13 cellular contexts compared by ENCODE assay signal in the genomic region with DNA sequence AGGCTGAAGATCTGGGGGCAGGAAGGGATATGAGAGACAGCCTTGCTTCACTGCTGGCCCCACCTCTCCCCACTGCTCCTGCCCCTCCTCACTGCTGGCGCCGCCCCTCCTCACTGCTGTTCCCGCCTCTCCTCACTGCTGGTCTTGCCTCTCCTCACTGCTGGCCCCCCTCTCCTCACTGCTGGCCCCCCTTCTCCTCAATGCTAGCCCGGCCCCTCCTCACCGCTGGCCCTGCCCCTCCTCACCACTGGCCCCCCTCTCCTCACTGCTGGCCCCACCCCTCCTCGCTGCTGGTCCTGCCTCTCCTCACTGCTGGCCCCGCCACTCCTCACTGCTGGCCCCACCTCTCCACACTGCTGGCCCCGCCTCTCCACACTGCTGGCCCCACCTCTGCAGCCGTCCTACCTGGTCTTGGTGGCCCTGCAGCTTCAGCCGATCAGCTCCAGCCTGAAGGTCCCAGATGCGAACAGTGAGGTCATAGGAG. TPM values are rescaled to one million over a fixed set of nuclear protein-coding genes. Genes with fewer than 3 reads are reported as not detected.
DNase-seq lines count a peak whose midpoint lies in the region; ATAC-seq, FAIRE-seq and TF ChIP-seq lines count a peak whose summit lies in the region.
"Had no signal": no experiment of that assay in that cellular context is flagged by ENCODE, and none has a peak within 500 bp of the region (broad histone marks: within the 10 kb centered on the region; RNA-seq: fewer than 3 reads in every experiment).

No MANE protein-coding gene starts in this region.

- peak overlapping the region in 1 of 2 donors; percentile 75 for H3K27ac Mint-ChIP-seq in stimulated activated naive CD8-positive, alpha-beta T cell treated with anti-CD3 and anti-CD28 coated beads, Interleukin-15, amount 100 ng/mL, for 72 hours
- H3K27ac Mint-ChIP-seq: CD4-positive, CD25-positive, alpha-beta regulatory T cell had no signal

- no peak overlapping the region for H3K14ac ChIP-seq in H1 (ENCODE audit: insufficient read length)

- H3K9me3 ChIP-seq in H1 (ENCODE audit: insufficient read depth in 2 of 2, low read depth in 1 of 2, low read length in 1 of 2) = no peaks in the 10 kb centered on the region

- no peak overlapping the region for H2AFZ ChIP-seq in H1 (ENCODE audit: low read length)

- no peak for FAIRE-seq in H1 (lab: Jason Lieb, UNC)

- no peak overlapping the region for H3K4ac ChIP-seq in H1 (replicated peaks; ENCODE audit: insufficient read length, low read depth, low read length)

- DNase-seq in Right ventricle myocardium inferior (ENCODE audit: missing footprints) (no peak), cardiac septum (ENCODE audit: low spot score) (no peak), OCI-M1 (lab: John Stamatoyannopoulos, UW) (peak; percentile 4), H1 (ENCODE audit: low read depth in 1 of 2, low spot score in 2 of 2) (no peak), AG20443 (ENCODE audit: low spot score) (no peak)
- no peak for DNase-seq in stimulated activated naive CD8-positive, alpha-beta T cell treated with anti-CD3 and anti-CD28 coated beads, Interleukin-15, amount 100 ng/mL, for 72 hours
- DNase-seq: CD4-positive, CD25-positive, alpha-beta regulatory T cell; stimulated activated CD4-positive, alpha-beta T cell treated with anti-CD3 and anti-CD28 coated beads, Interleukin-12 subunit alpha, Interleukin-12 subunit beta, amount 100 ng/mL, for 4 hours; stimulated activated CD8-positive, alpha-beta memory T cell treated with anti-CD3 and anti-CD28 coated beads, Interleukin-4, amount 100 ng/mL, for 48 hours; T-helper 9 cell had no signal

- no peak for TF ChIP-seq EP300 in H1 (IDR thresholded peaks at IDR 0.05; ENCODE audit: borderline replicate concordance in 1 of 2, low read depth in 2 of 2, low read length in 2 of 2)

- no peak overlapping the region for H3K9ac ChIP-seq in H1 (replicated peaks in 1 of 4; ENCODE audit: extremely low read depth in 1 of 4, low read depth in 3 of 4, low read length in 3 of 4)

- H2BK20ac ChIP-seq in H1 (ENCODE audit: low read length) = no peak overlapping the region

- ATAC-seq in Right ventricle myocardium inferior = peak; percentile 22
- peak; percentile 18 for ATAC-seq in stimulated activated naive CD8-positive, alpha-beta T cell treated with anti-CD3 and anti-CD28 coated beads, Interleukin-15, amount 100 ng/mL, for 72 hours
- no peak for ATAC-seq in HG02678 (IDR thresholded peaks at IDR 0.05; ENCODE audit: unreplicated experiment)
- no peak for ATAC-seq in GM18873 (IDR thresholded peaks at IDR 0.05; ENCODE audit: low FRiP score, unreplicated experiment)

- no peak overlapping the region for H3K27ac ChIP-seq in H1 (ENCODE audit: low read depth, low read length)
- H3K27ac ChIP-seq: cardiac muscle cell had no signal

- CTCF ChIA-PET in H1 (lab: Charles Lee; ENCODE audit: partially characterized antibody) = interaction anchor here (0.9 to 14.0 kb wide), 11 partner anchors 11 to 51 kb away, joined by 3 to 425 read pairs (median 22); no protein-coding TSS in a partner anchor

- no peak overlapping the region for H3K23ac ChIP-seq in H1 (ENCODE audit: insufficient read length)

- H3K4me1 Mint-ChIP-seq in stimulated activated naive CD8-positive, alpha-beta T cell treated with anti-CD3 and anti-CD28 coated beads, Interleukin-15, amount 100 ng/mL, for 72 hours = peaks cover 10% of the 10 kb centered on the region

- no peak for TF ChIP-seq CTCF in H1 (IDR thresholded peaks at IDR 0.05; ENCODE audit: control extremely low read depth in 1 of 3, insufficient read depth in 1 of 3, low read depth in 1 of 3, low read length in 3 of 3)

- H3K27me3 Mint-ChIP-seq in stimulated activated naive CD8-positive, alpha-beta T cell treated with anti-CD3 and anti-CD28 coated beads, Interleukin-15, amount 100 ng/mL, for 72 hours = no peaks in the 10 kb centered on the region
- H3K27me3 Mint-ChIP-seq: CD4-positive, CD25-positive, alpha-beta regulatory T cell had no signal

- H2BK5ac ChIP-seq in H1 (ENCODE audit: low read depth, low read length) = no peak overlapping the region

- H3K4me3 ChIP-seq in H1 (ENCODE audit: extremely low read depth in 1 of 4, insufficient read depth in 2 of 4, low read depth in 3 of 4, low read length in 4 of 4) = no peak overlapping the region
- H3K4me3 ChIP-seq: cardiac muscle cell had no signal

- POLR2A ChIA-PET in H1 (lab: Charles Lee; ENCODE audit: partially characterized antibody) = interaction anchor here (0.6 to 2.3 kb wide), 6 partner anchors 9 to 360 kb away, joined by 3 to 14 read pairs (median 3); no protein-coding TSS in a partner anchor

- no peak overlapping the region for H3K4me3 Mint-ChIP-seq in stimulated activated naive CD8-positive, alpha-beta T cell treated with anti-CD3 and anti-CD28 coated beads, Interleukin-15, amount 100 ng/mL, for 72 hours
- H3K4me3 Mint-ChIP-seq: CD4-positive, CD25-positive, alpha-beta regulatory T cell had no signal

- no peaks in the 10 kb centered on the region for H3K27me3 ChIP-seq in H1 (replicated peaks in 1 of 4; ENCODE audit: control insufficient read depth in 3 of 4, extremely low read depth in 1 of 4, insufficient read depth in 3 of 4, low read length in 3 of 4)
- H3K27me3 ChIP-seq: cardiac muscle cell had no signal

- peaks cover 0 to 3% (median 1%) of the 10 kb centered on the region in 4 experiments; a peak in 3 of 7 replicates for H3K4me1 ChIP-seq in H1 (replicated peaks in 1 of 4; ENCODE audit: control insufficient read depth in 3 of 4, insufficient read depth in 4 of 4, low read length in 3 of 4)

- H4K91ac ChIP-seq in H1 (replicated peaks; ENCODE audit: insufficient read length, low read length) = no peak overlapping the region

- H3K36me3 ChIP-seq in H1 (ENCODE audit: control insufficient read depth in 2 of 4, insufficient read depth in 4 of 4, low read length in 3 of 4) = no peaks in the 10 kb centered on the region
- H3K36me3 ChIP-seq: cardiac muscle cell had no signal

- no peaks in the 10 kb centered on the region for H3K79me2 ChIP-seq in H1 (ENCODE audit: control insufficient read depth in 1 of 2, insufficient read depth in 2 of 2, low read length in 2 of 2)

- H2AK5ac ChIP-seq in H1 (ENCODE audit: low read depth, low read length) = 0 out of 2 replicates have a peak overlapping the region, but pooled peaks have one; percentile 53

- H4K20me1 ChIP-seq in H1 (replicated peaks in 1 of 2; ENCODE audit: control insufficient read depth in 1 of 2, insufficient read depth in 2 of 2, low read length in 2 of 2) = peaks cover 0 to 3% of the 10 kb centered on the region in 2 experiments

- H2BK120ac ChIP-seq in H1 (replicated peaks; ENCODE audit: low read depth, low read length) = no peak overlapping the region

- no peak for TF ChIP-seq POLR2A in H1 (IDR thresholded peaks at IDR 0.05; ENCODE audit: control extremely low read depth in 1 of 2, low read depth in 2 of 2, low read length in 2 of 2)

- H3K4me2 ChIP-seq in H1 (ENCODE audit: insufficient read depth in 1 of 2, low read depth in 2 of 2, low read length in 2 of 2) = no peak overlapping the region

- no peak overlapping the region for H4K5ac ChIP-seq in H1 (ENCODE audit: insufficient read length, low read depth, low read length)

- H3K9me3 Mint-ChIP-seq in stimulated activated naive CD8-positive, alpha-beta T cell treated with anti-CD3 and anti-CD28 coated beads, Interleukin-15, amount 100 ng/mL, for 72 hours = no peaks in the 10 kb centered on the region

- no peaks in the 10 kb centered on the region for H3K79me1 ChIP-seq in H1 (ENCODE audit: low read depth, low read length)

- no peak overlapping the region for H3K18ac ChIP-seq in H1 (ENCODE audit: extremely low read depth, low read length)

- H3K56ac ChIP-seq in H1 (replicated peaks; ENCODE audit: insufficient read length, low read depth, low read length) = no peak overlapping the region

- H2BK12ac ChIP-seq in H1 (ENCODE audit: low read depth, low read length) = no peak overlapping the region

- H2BK15ac ChIP-seq in H1 (ENCODE audit: low read length) = 0 out of 2 replicates have a peak overlapping the region, but pooled peaks have one; percentile 83

- WGBS in H1 (ENCODE audit: extremely low coverage in 1 of 2, insufficient coverage in 1 of 2, insufficient read length in 1 of 2, insufficient replicate concordance in 2 of 2, low coverage in 1 of 2, low lambda C conversion rate in 2 of 2, missing lambda C conversion rate in 1 of 2), 2 experiments = 95% methylated on average over 4 of the region's 11 CpGs; no CpG with 5 or more reads in 1 of the 2 experiments

- TF ChIP-seq RAD21 in H1 (IDR thresholded peaks at IDR 0.05 in 1 of 2, conservative IDR thresholded peaks at IDR 0.05 in 1 of 2; ENCODE audit: low read depth in 2 of 2, low read length in 2 of 2) = no peak

- intact Hi-C loops in Right ventricle myocardium inferior (cut with DNase I) (no loop called here), cardiac septum (cut with DNase I) (no loop called here)

- H4K8ac ChIP-seq in H1 (ENCODE audit: extremely low read depth, insufficient read depth, low read length) = peak overlapping the region; percentile 25; the same call in 1 of the 2 replicates

- H3K23me2 ChIP-seq in H1 (ENCODE audit: low read depth, low read length) = peaks cover 2% of the 10 kb centered on the region; the same call in 1 of the 2 replicates

RNA-seq across cellular contexts. Expression of a gene that starts 9.5 kb away (rescaled TPM):
- 73.4 TPM for total RNA-seq in Right ventricle myocardium inferior
- 43.3 TPM for total RNA-seq in cardiac septum
- 78.3 and 84.4 TPM in 2 replicates for total RNA-seq in H1 (2021; fragmentation: NEBNext Ultra II Directional; extraction: Animal tissue kit (Norgen Biotek cat#: 25700))
- polyA plus RNA-seq in H1 (2011; rRNA removed) = 198 and 228 TPM in 2 replicates
- 154 TPM for polyA plus RNA-seq in H1 (2011; cell fraction: cytosol; rRNA removed)
- polyA plus RNA-seq in H1 (2011; cell fraction: nucleus; rRNA removed) = 131 TPM
- polyA plus RNA-seq in H1 (2012, experiment 1 of 2) = 57.3 to 96.0 TPM (median 90.9 TPM) in 4 replicates
- 222 TPM for polyA plus RNA-seq in H1 (2012, experiment 2 of 2)
- polyA plus RNA-seq in H1 (2013, experiment 1 of 2) = 161 TPM
- 151 TPM for polyA plus RNA-seq in H1 (2013, experiment 2 of 2)
- 12.3 and 15.6 TPM in 2 replicates for polyA minus RNA-seq in H1 (2011; rRNA and poly(A)+ RNA removed)
- polyA minus RNA-seq in H1 (2011; cell fraction: cytosol; rRNA and poly(A)+ RNA removed) = 31.5 TPM
- polyA minus RNA-seq in H1 (2011; cell fraction: nucleus; rRNA and poly(A)+ RNA removed) = 32.7 TPM

RNA-seq across cellular contexts. Expression of a gene that starts 11.1 kb away (rescaled TPM):
- total RNA-seq in Right ventricle myocardium inferior = 6.4 TPM
- total RNA-seq in cardiac septum = 6.3 TPM
- 9.6 and 10.1 TPM in 2 replicates for total RNA-seq in H1 (2021; fragmentation: NEBNext Ultra II Directional; extraction: Animal tissue kit (Norgen Biotek cat#: 25700))
- polyA plus RNA-seq in H1 (2011; rRNA removed) = 11.3 and 25.2 TPM in 2 replicates
- 7.2 TPM for polyA plus RNA-seq in H1 (2011; cell fraction: cytosol; rRNA removed)
- 15.2 TPM for polyA plus RNA-seq in H1 (2011; cell fraction: nucleus; rRNA removed)
- 3.4 to 8.6 TPM (median 7.8 TPM) in 4 replicates for polyA plus RNA-seq in H1 (2012, experiment 1 of 2)
- polyA plus RNA-seq in H1 (2012, experiment 2 of 2) = 6.1 TPM
- polyA plus RNA-seq in H1 (2013, experiment 1 of 2) = 16.7 TPM
- 14.5 TPM for polyA plus RNA-seq in H1 (2013, experiment 2 of 2)
- polyA minus RNA-seq in H1 (2011; rRNA and poly(A)+ RNA removed) = 3.4 and 4.5 TPM in 2 replicates
- 11.4 TPM for polyA minus RNA-seq in H1 (2011; cell fraction: cytosol; rRNA and poly(A)+ RNA removed)
- 22.5 TPM for polyA minus RNA-seq in H1 (2011; cell fraction: nucleus; rRNA and poly(A)+ RNA removed)

RNA-seq across cellular contexts. Expression of a gene that starts 44.7 kb away (rescaled TPM):
- total RNA-seq in Right ventricle myocardium inferior (16.0 TPM), cardiac septum (31.4 TPM)
- 17.4 and 18.6 TPM in 2 replicates for total RNA-seq in H1 (2021; fragmentation: NEBNext Ultra II Directional; extraction: Animal tissue kit (Norgen Biotek cat#: 25700))
- polyA plus RNA-seq in H1 (2011; rRNA removed) = 4.3 and 7.6 TPM in 2 replicates
- 2.7 TPM for polyA plus RNA-seq in H1 (2011; cell fraction: cytosol; rRNA removed)
- polyA plus RNA-seq in H1 (2011; cell fraction: nucleus; rRNA removed) = 8.4 TPM
- polyA plus RNA-seq in H1 (2012, experiment 1 of 2) = 8.3 to 13.8 TPM (median 12.3 TPM) in 4 replicates
- 11.8 TPM for polyA plus RNA-seq in H1 (2012, experiment 2 of 2)
- polyA plus RNA-seq in H1 (2013, experiment 1 of 2) = 9.4 TPM
- 9.5 TPM for polyA plus RNA-seq in H1 (2013, experiment 2 of 2)
- 2.0 and 3.2 TPM in 2 replicates for polyA minus RNA-seq in H1 (2011; rRNA and poly(A)+ RNA removed)
- 7.0 TPM for polyA minus RNA-seq in H1 (2011; cell fraction: cytosol; rRNA and poly(A)+ RNA removed)
- polyA minus RNA-seq in H1 (2011; cell fraction: nucleus; rRNA and poly(A)+ RNA removed) = 5.7 TPM
- total RNA-seq: CD4-positive, CD25-positive, alpha-beta regulatory T cell had no signal

RNA-seq across cellular contexts. Expression of a gene that starts 55.8 kb away (rescaled TPM):
- 11.6 TPM for total RNA-seq in Right ventricle myocardium inferior
- 11.9 TPM for total RNA-seq in cardiac septum
- 25.8 and 29.8 TPM in 2 replicates for total RNA-seq in H1 (2021; fragmentation: NEBNext Ultra II Directional; extraction: Animal tissue kit (Norgen Biotek cat#: 25700))
- polyA plus RNA-seq in H1 (2011; rRNA removed) = 25.2 and 45.7 TPM in 2 replicates
- polyA plus RNA-seq in H1 (2011; cell fraction: cytosol; rRNA removed) = 17.6 TPM
- 150 TPM for polyA plus RNA-seq in H1 (2011; cell fraction: nucleus; rRNA removed)
- 11.3 to 25.2 TPM (median 22.8 TPM) in 4 replicates for polyA plus RNA-seq in H1 (2012, experiment 1 of 2)
- polyA plus RNA-seq in H1 (2012, experiment 2 of 2) = 17.0 TPM
- polyA plus RNA-seq in H1 (2013, experiment 1 of 2) = 17.4 TPM
- polyA plus RNA-seq in H1 (2013, experiment 2 of 2) = 20.0 TPM
- polyA minus RNA-seq in H1 (2011; rRNA and poly(A)+ RNA removed) = 11.4 and 17.1 TPM in 2 replicates
- 25.4 TPM for polyA minus RNA-seq in H1 (2011; cell fraction: cytosol; rRNA and poly(A)+ RNA removed)
- polyA minus RNA-seq in H1 (2011; cell fraction: nucleus; rRNA and poly(A)+ RNA removed) = 43.3 TPM

Comparison
In these comparisons a context has a peak if more than half of its experiments do, and no peak if none do; other contexts are left out.
1. ATAC-seq: peak in Right ventricle myocardium inferior (single experiment) and stimulated activated naive CD8-positive, alpha-beta T cell treated with anti-CD3 and anti-CD28 coated beads, Interleukin-15, amount 100 ng/mL, for 72 hours (single experiment); none in HG02678 (single experiment) and GM18873 (single experiment).